Comparison of ENCODE assay signal across 8 cellular contexts in the genomic region with DNA sequence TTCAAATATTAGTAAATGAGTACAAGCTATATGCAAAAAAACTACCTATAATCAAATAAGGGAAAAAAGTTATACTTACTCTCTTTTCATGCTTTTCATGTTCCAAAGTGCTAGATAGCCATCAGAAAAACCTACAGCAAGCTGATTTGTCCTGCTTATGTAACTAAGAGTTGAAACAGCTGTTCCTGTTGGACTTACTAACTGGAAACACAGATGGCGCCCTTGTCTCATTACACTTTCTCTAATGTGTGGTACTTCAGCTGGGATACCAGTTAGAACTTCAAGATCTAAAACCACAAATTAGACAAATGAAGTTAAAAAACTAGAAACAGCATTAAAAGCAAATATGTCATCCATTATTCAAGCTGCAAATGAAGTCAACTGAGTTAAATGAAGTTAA. TPM values are rescaled to one million over a fixed set of nuclear protein-coding genes. Genes with fewer than 3 reads are reported as not detected.
A peak's percentile ranks its signal among the peaks of the same experiment; 100 is the strongest.
DNase-seq lines count a peak whose midpoint lies in the region; ATAC-seq, FAIRE-seq and TF ChIP-seq lines count a peak whose summit lies in the region.

No MANE protein-coding gene starts in this region.

- in situ Hi-C loops in K562 (cut with MboI), result no loop called here

- WGBS in K562 (ENCODE audit: insufficient coverage, low coverage, missing lambda C conversion rate), result 86% methylated on average over 1 of the region's 1 CpG

- H3K27ac ChIP-seq in K562 (ENCODE audit: extremely low read depth, low read depth, low read length), result no peak overlapping the region

- H3K79me2 ChIP-seq in K562 (ENCODE audit: control insufficient read depth, insufficient read depth, low read length), result peaks cover 44% of the 10 kb centered on the region

- H3K36me3 ChIP-seq in K562 (ENCODE audit: control insufficient read depth, insufficient read depth, low read length), result peaks cover 89% of the 10 kb centered on the region

- POLR2A ChIA-PET in K562 (lab: Yijun Ruan, JAX), result interaction anchor here (0.8 kb wide), 1 partner anchor 11 kb away, joined by 3 read pairs; no protein-coding TSS in a partner anchor

- no peaks in the 10 kb centered on the region for H4K20me1 ChIP-seq in K562 (replicated peaks; ENCODE audit: control insufficient read depth, insufficient read depth, low read length)

- TF ChIP-seq POLR2A in K562 (conservative IDR thresholded peaks at IDR 0.05), result no peak

- ATAC-seq in K562, result peak; percentile 78
- no peak for ATAC-seq in GM21360 (IDR thresholded peaks at IDR 0.05; ENCODE audit: unreplicated experiment)

- H3K4me1 ChIP-seq in K562 (replicated peaks in 1 of 2; ENCODE audit: control insufficient read depth in 2 of 2, insufficient read depth in 2 of 2, low read length in 2 of 2), result no peaks in the 10 kb centered on the region

- no peak for TF ChIP-seq EP300 in K562 (IDR thresholded peaks at IDR 0.05; ENCODE audit: low read length)

- CTCF ChIA-PET in K562 (lab: Yijun Ruan, JAX; ENCODE audit: low intra/inter-chr PET ratio), result interaction anchor here (0.6 kb wide), 1 partner anchor 579 kb away, joined by 4 read pairs; no protein-coding TSS in a partner anchor

- intact Hi-C loops in K562 (cut with micrococcal nuclease), result loop anchor here (1.0 to 5.0 kb wide), 4 partner anchors 53 to 579 kb away; a partner anchor contains a TSS

- no peak overlapping the region for H3K9ac ChIP-seq in K562 (ENCODE audit: insufficient read depth in 1 of 2, low read depth in 2 of 2, low read length in 2 of 2)

- H3K9me3 ChIP-seq in K562 (replicated peaks; ENCODE audit: control insufficient read depth, insufficient read depth, low read depth, low read length), result no peaks in the 10 kb centered on the region

- TF ChIP-seq CTCF in AG10803 (conservative IDR thresholded peaks at IDR 0.05; ENCODE audit: low read length) (peak; percentile 55), GM12873 (IDR thresholded peaks at IDR 0.05; ENCODE audit: insufficient read depth, low read depth, low read length, missing control alignments) (peak; percentile 43), K562 (IDR thresholded peaks at IDR 0.05 in 2 of 3, conservative IDR thresholded peaks at IDR 0.05 in 1 of 3; ENCODE audit: insufficient read depth in 2 of 3, low read depth in 1 of 3, low read length in 3 of 3) (peak; percentile 28 to 64 (median 48); a peak in 5 of 6 replicates)

- H3K9me1 ChIP-seq in K562 (ENCODE audit: control insufficient read depth, insufficient read depth, low read length), result no peaks in the 10 kb centered on the region

- H2AFZ ChIP-seq in K562 (ENCODE audit: low read depth, low read length), result no peak overlapping the region

- DNase-seq in AG10803 (ENCODE audit: low read depth) (peak; percentile 68), NCI-H146 treated with DMSO at 0.1 percent for 48 hours (lab: John Stamatoyannopoulos, UW; ENCODE audit: unreplicated experiment) (peak; percentile 36), K562 (ENCODE audit: extremely low read depth in 1 of 4, low spot score in 3 of 4) (peak in 1 of 4 experiments; percentile 59), left kidney (ENCODE audit: low read depth, low spot score) (peak; percentile 81), epidermal melanocyte (ENCODE audit: insufficient read length, low spot score) (no peak), NCI-H128 (lab: John Stamatoyannopoulos, UW; ENCODE audit: unreplicated experiment) (no peak)

- H3K4me3 ChIP-seq in AG10803 (ENCODE audit: low read length), result no peak overlapping the region
- H3K4me3 ChIP-seq in K562, result no peak overlapping the region

- peak; percentile 30 to 79 for TF ChIP-seq RAD21 in K562 (CRISPR knock-in tag; conservative IDR thresholded peaks at IDR 0.05 in 1 of 2, IDR thresholded peaks at IDR 0.05 in 1 of 2)

- peak; percentile 46 for FAIRE-seq in K562 (lab: Jason Lieb, UNC)

- H3K27me3 ChIP-seq in K562 (ENCODE audit: control insufficient read depth in 2 of 2, insufficient read depth in 2 of 2, low read length in 2 of 2), result no peaks in the 10 kb centered on the region

- no TSS peak for BruUV-seq in K562 (replicated peaks; lab: Mats Ljungman, UMichigan)

- no peak overlapping the region for H3K4me2 ChIP-seq in K562 (ENCODE audit: insufficient read depth, low read length)

TF ChIP-seq in K562, 482 proteins besides CTCF, POLR2A, EP300 and RAD21 (continues in another document):
- TF ChIP-seq ZNF24 (IDR thresholded peaks at IDR 0.05) (peak; percentile 40; the same call in 1 of the 2 replicates), DACH1 (IDR thresholded peaks at IDR 0.05; ENCODE audit: partially characterized antibody) (peak; percentile 92), HEY1 (CRISPR knock-in tag; IDR thresholded peaks at IDR 0.05; ENCODE audit: borderline replicate concordance) (no peak), SMC3 (conservative IDR thresholded peaks at IDR 0.05; ENCODE audit: insufficient read depth, low read depth, low read length) (0 out of 2 replicates have a peak, but pooled peaks have one; percentile 22), NCOR1 (IDR thresholded peaks at IDR 0.05) (0 out of 2 replicates have a peak, but pooled peaks have one; percentile 14), CBX1 (IDR thresholded peaks at IDR 0.05; ENCODE audit: low read depth) (no peak)
- TF ChIP-seq, protein P1, sequence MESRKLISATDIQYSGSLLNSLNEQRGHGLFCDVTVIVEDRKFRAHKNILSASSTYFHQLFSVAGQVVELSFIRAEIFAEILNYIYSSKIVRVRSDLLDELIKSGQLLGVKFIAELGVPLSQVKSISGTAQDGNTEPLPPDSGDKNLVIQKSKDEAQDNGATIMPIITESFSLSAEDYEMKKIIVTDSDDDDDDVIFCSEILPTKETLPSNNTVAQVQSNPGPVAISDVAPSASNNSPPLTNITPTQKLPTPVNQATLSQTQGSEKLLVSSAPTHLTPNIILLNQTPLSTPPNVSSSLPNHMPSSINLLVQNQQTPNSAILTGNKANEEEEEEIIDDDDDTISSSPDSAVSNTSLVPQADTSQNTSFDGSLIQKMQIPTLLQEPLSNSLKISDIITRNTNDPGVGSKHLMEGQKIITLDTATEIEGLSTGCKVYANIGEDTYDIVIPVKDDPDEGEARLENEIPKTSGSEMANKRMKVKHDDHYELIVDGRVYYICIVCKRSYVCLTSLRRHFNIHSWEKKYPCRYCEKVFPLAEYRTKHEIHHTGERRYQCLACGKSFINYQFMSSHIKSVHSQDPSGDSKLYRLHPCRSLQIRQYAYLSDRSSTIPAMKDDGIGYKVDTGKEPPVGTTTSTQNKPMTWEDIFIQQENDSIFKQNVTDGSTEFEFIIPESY (CRISPR knock-in tag; IDR thresholded peaks at IDR 0.05), result peak; percentile 82
- TF ChIP-seq, protein P2, sequence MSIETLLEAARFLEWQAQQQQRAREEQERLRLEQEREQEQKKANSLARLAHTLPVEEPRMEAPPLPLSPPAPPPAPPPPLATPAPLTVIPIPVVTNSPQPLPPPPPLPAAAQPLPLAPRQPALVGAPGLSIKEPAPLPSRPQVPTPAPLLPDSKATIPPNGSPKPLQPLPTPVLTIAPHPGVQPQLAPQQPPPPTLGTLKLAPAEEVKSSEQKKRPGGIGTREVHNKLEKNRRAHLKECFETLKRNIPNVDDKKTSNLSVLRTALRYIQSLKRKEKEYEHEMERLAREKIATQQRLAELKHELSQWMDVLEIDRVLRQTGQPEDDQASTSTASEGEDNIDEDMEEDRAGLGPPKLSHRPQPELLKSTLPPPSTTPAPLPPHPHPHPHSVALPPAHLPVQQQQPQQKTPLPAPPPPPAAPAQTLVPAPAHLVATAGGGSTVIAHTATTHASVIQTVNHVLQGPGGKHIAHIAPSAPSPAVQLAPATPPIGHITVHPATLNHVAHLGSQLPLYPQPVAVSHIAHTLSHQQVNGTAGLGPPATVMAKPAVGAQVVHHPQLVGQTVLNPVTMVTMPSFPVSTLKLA (conservative IDR thresholded peaks at IDR 0.05), result 0 out of 4 replicates have a peak, but pooled peaks of 1 of the 2 experiments have one; percentile 26
- TF ChIP-seq, protein P3, sequence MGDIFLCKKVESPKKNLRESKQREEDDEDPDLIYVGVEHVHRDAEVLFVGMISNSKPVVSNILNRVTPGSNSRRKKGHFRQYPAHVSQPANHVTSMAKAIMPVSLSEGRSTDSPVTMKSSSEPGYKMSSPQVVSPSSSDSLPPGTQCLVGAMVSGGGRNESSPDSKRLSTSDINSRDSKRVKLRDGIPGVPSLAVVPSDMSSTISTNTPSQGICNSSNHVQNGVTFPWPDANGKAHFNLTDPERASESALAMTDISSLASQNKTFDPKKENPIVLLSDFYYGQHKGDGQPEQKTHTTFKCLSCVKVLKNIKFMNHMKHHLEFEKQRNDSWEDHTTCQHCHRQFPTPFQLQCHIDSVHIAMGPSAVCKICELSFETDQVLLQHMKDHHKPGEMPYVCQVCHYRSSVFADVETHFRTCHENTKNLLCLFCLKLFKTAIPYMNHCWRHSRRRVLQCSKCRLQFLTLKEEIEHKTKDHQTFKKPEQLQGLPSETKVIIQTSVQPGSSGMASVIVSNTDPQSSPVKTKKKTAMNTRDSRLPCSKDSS (IDR thresholded peaks at IDR 0.05; ENCODE audit: low read depth, partially characterized antibody), result no peak

RNA-seq across cellular contexts. Expression of a gene that starts 24.3 kb away (rescaled TPM):
- 56.4 and 208 TPM in 2 replicates for total RNA-seq in K562 (2011; cell fraction: chromatin; rRNA removed; ENCODE audit: low replicate concordance)
- 25.7 and 46.8 TPM in 2 replicates for total RNA-seq in K562 (2011; cell fraction: nucleolus; rRNA removed)
- 71.2 and 79.8 TPM in 2 replicates for total RNA-seq in K562 (2011; cell fraction: nucleoplasm; rRNA removed)
- 46.2 and 49.6 TPM in 2 replicates for total RNA-seq in K562 (2014; rRNA removed)
- total RNA-seq in K562 (2014; rRNA removed; fragmentation: Illumina TruSeq; extraction: Trizol), result 97.4 and 99.7 TPM in 2 replicates
- 92.6 and 102 TPM in 2 replicates for total RNA-seq in K562 (2015; rRNA removed; fragmentation: Illumina TruSeq; extraction: Trizol)
- total RNA-seq in K562 (2021), result 62.6 and 69.8 TPM in 2 replicates
- 31.2 and 47.6 TPM in 2 replicates for polyA plus RNA-seq in K562 (2011; rRNA removed)
- 9.3 and 16.0 TPM in 2 replicates for polyA plus RNA-seq in K562 (2011; cell fraction: cytosol; rRNA removed)
- 37.7 and 54.5 TPM in 2 replicates for polyA plus RNA-seq in K562 (2011; cell fraction: nucleus; rRNA removed)
- 27.4 and 31.3 TPM in 2 replicates for polyA plus RNA-seq in K562 (2012)
- 69.0 and 88.0 TPM in 2 replicates for polyA plus RNA-seq in K562 (2014; fragmentation: Illumina TruSeq; extraction: Trizol)
- 10 to 100 TPM in 1 of 2 experiments, 1 to 10 TPM in 1; 9.4 to 15.4 TPM for polyA plus RNA-seq in K562 (2014; fragmentation: Nextera tagmentation; extraction: Ambion mirVana)
- 44.6 and 46.1 TPM in 2 replicates for polyA plus RNA-seq in K562 (2014; rRNA removed)
- 132 and 152 TPM in 2 replicates for polyA minus RNA-seq in K562 (2011; rRNA and poly(A)+ RNA removed)
- polyA minus RNA-seq in K562 (2011; cell fraction: cytosol; rRNA and poly(A)+ RNA removed), result 40.0 and 55.9 TPM in 2 replicates
- 68.8 and 102 TPM in 2 replicates for polyA minus RNA-seq in K562 (2011; cell fraction: nucleus; rRNA and poly(A)+ RNA removed)

Comparison
In these comparisons a context has a peak if more than half of its experiments do, and no peak if none do; other contexts are left out.
1. DNase-seq: peak in AG10803 (single experiment), NCI-H146 treated with DMSO at 0.1 percent for 48 hours (single experiment) and left kidney (single experiment); none in epidermal melanocyte (single experiment) and NCI-H128 (single experiment).
2. Peak in every context shown above with its lines, with median percentiles within 50 percentile points of each other: CTCF ChIP-seq.